In genomic region chr4:105558277-105558676, GRCh38 we compare ENCODE assay signal across 25 cellular contexts. TPM values are rescaled to one million over a fixed set of nuclear protein-coding genes. Genes with fewer than 3 reads are reported as not detected.
DNase-seq lines count a peak whose midpoint lies in the region; ATAC-seq and TF ChIP-seq lines count a peak whose summit lies in the region.
"Had no signal": no experiment of that assay in that cellular context is flagged by ENCODE, and none has a peak within 500 bp of the region (broad histone marks: within the 10 kb centered on the region; RNA-seq: fewer than 3 reads in every experiment).

No MANE protein-coding gene starts in this region.

- H3K4me3 ChIP-seq in hepatocyte (no peak overlapping the region), lower lobe of right lung (no peak overlapping the region), brain microvascular endothelial cell (ENCODE audit: low read depth, low read length) (no peak overlapping the region)
- H3K4me3 ChIP-seq: cardiac muscle cell, coronary artery, esophagus muscularis mucosa had no signal

- no peaks in the 10 kb centered on the region for H4K20me1 ChIP-seq in hepatocyte (ENCODE audit: insufficient read depth, poor library complexity, severe bottlenecking)

- no peak overlapping the region for H3K27ac ChIP-seq in hepatocyte
- H3K27ac ChIP-seq in lower lobe of right lung, result no peak overlapping the region
- no peak overlapping the region for H3K27ac ChIP-seq in brain microvascular endothelial cell
- H3K27ac ChIP-seq: cardiac muscle cell, coronary artery, esophagus muscularis mucosa, parathyroid adenoma had no signal

- H3K36me3 ChIP-seq in hepatocyte (replicated peaks; ENCODE audit: insufficient read depth, low read depth) (no peaks in the 10 kb centered on the region), lower lobe of right lung (no peaks in the 10 kb centered on the region), brain microvascular endothelial cell (replicated peaks) (no peaks in the 10 kb centered on the region)
- H3K36me3 ChIP-seq: cardiac muscle cell, esophagus muscularis mucosa had no signal

- no peak overlapping the region for H2AFZ ChIP-seq in hepatocyte
- H2AFZ ChIP-seq: parathyroid adenoma had no signal

- 51% methylated on average over 3 of the region's 3 CpGs for WGBS in hepatocyte (ENCODE audit: low lambda C conversion rate, missing lambda C conversion rate)

- no peaks in the 10 kb centered on the region for H3K9me2 ChIP-seq in hepatocyte (replicated peaks; ENCODE audit: insufficient read depth)
- H3K9me2 ChIP-seq: SK-N-SH had no signal

- peak; percentile 63 for DNase-seq in DMS153 (lab: John Stamatoyannopoulos, UW)
- peak; percentile 72 for DNase-seq in NCI-H748 (lab: John Stamatoyannopoulos, UW; ENCODE audit: unreplicated experiment)
- DNase-seq in hepatocyte (ENCODE audit: low spot score), result no peak
- no peak for DNase-seq in lower lobe of right lung
- DNase-seq in osteocyte (ENCODE audit: extremely low spot score, unreplicated experiment), result no peak
- DNase-seq in NCI-H2227 treated with DMSO at 0.1 percent for 48 hours (lab: John Stamatoyannopoulos, UW), result no peak
- DNase-seq in brain microvascular endothelial cell, result no peak
- DNase-seq: activated naive CD4-positive, alpha-beta T cell treated with anti-CD3 and anti-CD28 coated beads, Interleukin-2, amount 50 U/mL, for 16 hours; hippocampal formation; MV-4-11; NCI-H1694 treated with DMSO at 0.1 percent for 48 hours; NCI-H446 treated with DMSO at 0.1 percent for 48 hours; right cardiac atrium; SK-N-SH; stimulated activated CD4-positive, alpha-beta T cell treated with anti-CD3 and anti-CD28 coated beads, Interleukin-4, amount 100 ng/mL, for 1 hour had no signal

- no peaks in the 10 kb centered on the region for H3K4me1 Mint-ChIP-seq in osteocyte (ENCODE audit: unreplicated experiment)
- H3K4me1 Mint-ChIP-seq: nephron; stimulated activated memory B cell treated with anti-CD40 and anti-IgM and Interleukin-4, amounts not matched to agents 10 μg/mL and 1 μg/mL and 100 μg/mL, for 72 hours had no signal

- H3K9me3 Mint-ChIP-seq in osteocyte (ENCODE audit: unreplicated experiment), result no peaks in the 10 kb centered on the region
- H3K9me3 Mint-ChIP-seq: nephron; stimulated activated memory B cell treated with anti-CD40 and anti-IgM and Interleukin-4, amounts not matched to agents 10 μg/mL and 1 μg/mL and 100 μg/mL, for 72 hours; WTC11 had no signal

- ATAC-seq in GM18868 (IDR thresholded peaks at IDR 0.05; ENCODE audit: unreplicated experiment) (peak; percentile 57), lower lobe of right lung (no peak)
- ATAC-seq: right cardiac atrium; stimulated activated memory B cell treated with anti-CD40 and anti-IgM and Interleukin-4, amounts not matched to agents 10 μg/mL and 1 μg/mL and 100 μg/mL, for 72 hours; WTC11 had no signal

- H3K4me3 Mint-ChIP-seq in osteocyte (ENCODE audit: unreplicated experiment), result no peak overlapping the region
- H3K4me3 Mint-ChIP-seq: nephron; stimulated activated memory B cell treated with anti-CD40 and anti-IgM and Interleukin-4, amounts not matched to agents 10 μg/mL and 1 μg/mL and 100 μg/mL, for 72 hours; WTC11 had no signal

- no peaks in the 10 kb centered on the region for H3K27me3 ChIP-seq in hepatocyte
- H3K27me3 ChIP-seq in lower lobe of right lung (ENCODE audit: low read depth), result no peaks in the 10 kb centered on the region
- no peaks in the 10 kb centered on the region for H3K27me3 ChIP-seq in brain microvascular endothelial cell (replicated peaks)
- H3K27me3 ChIP-seq: esophagus muscularis mucosa had no signal

- no peak for TF ChIP-seq CTCF in hepatocyte (IDR thresholded peaks at IDR 0.05; ENCODE audit: poor library complexity)
- TF ChIP-seq CTCF in lower lobe of right lung (IDR thresholded peaks at IDR 0.05), result no peak
- no peak for TF ChIP-seq CTCF in osteocyte (IDR thresholded peaks at IDR 0.05)
- TF ChIP-seq CTCF in brain microvascular endothelial cell (IDR thresholded peaks at IDR 0.05; ENCODE audit: low read depth, low read length, missing control alignments), result no peak

- no peaks in the 10 kb centered on the region for H3K36me3 Mint-ChIP-seq in osteocyte (ENCODE audit: unreplicated experiment)
- H3K36me3 Mint-ChIP-seq: stimulated activated memory B cell treated with anti-CD40 and anti-IgM and Interleukin-4, amounts not matched to agents 10 μg/mL and 1 μg/mL and 100 μg/mL, for 72 hours; WTC11 had no signal

- in situ Hi-C loops in brain microvascular endothelial cell (cut with HindIII; ENCODE audit: low pct_ligation_motif_present, low sequenced_read_pairs), result no loop called here

- H3K4me2 ChIP-seq in hepatocyte, result peak overlapping the region; percentile 0
- H3K4me2 ChIP-seq: SK-N-SH had no signal

- intact Hi-C loops in lower lobe of right lung (cut with DNase I), result no loop called here

- H3K9me3 ChIP-seq in hepatocyte (ENCODE audit: low read depth), result no peaks in the 10 kb centered on the region
- no peaks in the 10 kb centered on the region for H3K9me3 ChIP-seq in lower lobe of right lung
- H3K9me3 ChIP-seq: esophagus muscularis mucosa, SK-N-SH had no signal

- no peak overlapping the region for H3K27ac Mint-ChIP-seq in osteocyte (ENCODE audit: unreplicated experiment)
- H3K27ac Mint-ChIP-seq: nephron; stimulated activated memory B cell treated with anti-CD40 and anti-IgM and Interleukin-4, amounts not matched to agents 10 μg/mL and 1 μg/mL and 100 μg/mL, for 72 hours; WTC11 had no signal

- H3K27me3 Mint-ChIP-seq in osteocyte (ENCODE audit: unreplicated experiment), result peaks cover 39% of the 10 kb centered on the region

- H3K4me1 ChIP-seq in hepatocyte (ENCODE audit: insufficient read depth), result peaks cover 10% of the 10 kb centered on the region
- no peaks in the 10 kb centered on the region for H3K4me1 ChIP-seq in lower lobe of right lung
- H3K4me1 ChIP-seq: esophagus muscularis mucosa, parathyroid adenoma had no signal

- peaks cover 17% of the 10 kb centered on the region for H3K79me2 ChIP-seq in hepatocyte
- H3K79me2 ChIP-seq: parathyroid adenoma had no signal

RNA-seq across cellular contexts. Expression of gene ARHGEF38, which starts 5.9 kb away (rescaled TPM):
- total RNA-seq in hepatocyte (3.7 and 4.0 TPM in 2 replicates), lower lobe of right lung (20.6 TPM), osteocyte (not detected in 2 replicates)
- polyA plus RNA-seq in hepatocyte, result 1.6 and 2.0 TPM in 2 replicates
- total RNA-seq: cardiac muscle cell; G401; right cardiac atrium; T-helper 2 cell treated with Interferon-gamma antibody and Interleukin-4, amounts not matched to agents 100 ng/mL and 5 ng/mL, for 36 hours; WTC11 had no signal
- polyA plus RNA-seq: right cardiac atrium had no signal

Comparison
In these comparisons a context has a peak if more than half of its experiments do, and no peak if none do; other contexts are left out.
1. DNase-seq: peak in DMS153 (single experiment) and NCI-H748 (single experiment); none in hepatocyte (single experiment), lower lobe of right lung (single experiment), osteocyte (single experiment), NCI-H2227 treated with DMSO at 0.1 percent for 48 hours (single experiment) and brain microvascular endothelial cell (single experiment).